13 cellular contexts compared by ENCODE assay signal in genomic region chr16:55668337-55669281, GRCh38. TPM values are rescaled to one million over a fixed set of nuclear protein-coding genes. Genes with fewer than 3 reads are reported as not detected.
DNase-seq lines count a peak whose midpoint lies in the region; ATAC-seq and TF ChIP-seq lines count a peak whose summit lies in the region.
"Had no signal": no experiment of that assay in that cellular context is flagged by ENCODE, and none has a peak within 500 bp of the region (broad histone marks: within the 10 kb centered on the region; RNA-seq: fewer than 3 reads in every experiment).

No MANE protein-coding gene starts in this region.

- POLR2A ChIA-PET in PC-3 (lab: Charles Lee; ENCODE audit: unreplicated experiment), result no interaction called here

- CTCF ChIA-PET in PC-3 (lab: Charles Lee), result no interaction called here

- H3K4me1 ChIP-seq in PC-3 (ENCODE audit: insufficient read depth, low read length) (peaks cover 15% of the 10 kb centered on the region; the same call in 1 of the 2 replicates), neuronal stem cell (ENCODE audit: control insufficient read depth in 2 of 2, insufficient read depth in 1 of 2, low read depth in 1 of 2, low read length in 2 of 2) (no peaks in the 10 kb centered on the region)

- H4K20me1 ChIP-seq in PC-3 (ENCODE audit: low read length), result no peaks in the 10 kb centered on the region
- H4K20me1 ChIP-seq: BLaER1 treated with 17β-estradiol and CSF1 and Interleukin-3, amounts not matched to agents 10 nM and 100 nM had no signal

- H4K8ac ChIP-seq in neuronal stem cell (ENCODE audit: low read depth, low read length), result no peak overlapping the region

- H3K4me2 ChIP-seq in PC-3 (ENCODE audit: low read length), result peak overlapping the region; percentile 69
- H3K4me2 ChIP-seq in neuronal stem cell (ENCODE audit: insufficient read depth, low read length, poor library complexity, severe bottlenecking), result no peak overlapping the region
- H3K4me2 ChIP-seq: BLaER1 treated with 17β-estradiol and CSF1 and Interleukin-3, amounts not matched to agents 10 nM and 100 nM had no signal

- H2BK5ac ChIP-seq in neuronal stem cell (ENCODE audit: low read length), result no peak overlapping the region

- H2BK15ac ChIP-seq in neuronal stem cell (ENCODE audit: low read length), result no peak overlapping the region

- no peak overlapping the region for H2BK12ac ChIP-seq in neuronal stem cell (ENCODE audit: low read length)

- no peaks in the 10 kb centered on the region for H3K9me2 ChIP-seq in PC-3 (replicated peaks; ENCODE audit: low read length)

- H3K4me3 ChIP-seq in PC-3 (ENCODE audit: low read length), result peak overlapping the region; percentile 19; the same call in 1 of the 2 replicates
- H3K4me3 ChIP-seq in epithelial cell of esophagus (ENCODE audit: low read length), result no peak overlapping the region
- no peak overlapping the region for H3K4me3 ChIP-seq in neuronal stem cell (ENCODE audit: low read length in 2 of 2)
- H3K4me3 ChIP-seq: BLaER1 treated with 17β-estradiol and CSF1 and Interleukin-3, amounts not matched to agents 10 nM and 100 nM had no signal

- H2BK120ac ChIP-seq in neuronal stem cell (ENCODE audit: low read depth, low read length), result no peak overlapping the region

- no TSS peak for BruUV-seq in PC-3 (replicated peaks; lab: Mats Ljungman, UMichigan)

- TF ChIP-seq CTCF in PC-3 (conservative IDR thresholded peaks at IDR 0.05; ENCODE audit: low read depth, low read length), result no peak
- TF ChIP-seq CTCF in epithelial cell of esophagus (IDR thresholded peaks at IDR 0.05; ENCODE audit: insufficient read depth, low read depth, low read length, missing control alignments), result no peak

- H3K79me2 ChIP-seq in PC-3 (ENCODE audit: low read length), result no peaks in the 10 kb centered on the region

- DNase-seq in ELF-1 (ENCODE audit: low read depth, low spot score) (peak; percentile 18), PC-3 (peak; percentile 59), epithelial cell of esophagus (ENCODE audit: low read depth) (peak; percentile 98), neuronal stem cell (ENCODE audit: low spot score) (no peak), GM19238 (ENCODE audit: insufficient read length, low spot score) (no peak), GF-D8 (lab: John Stamatoyannopoulos, UW) (no peak)
- no peak for DNase-seq in activated CD4-positive, CD25-positive, alpha-beta regulatory T cell treated with anti-CD3 and anti-CD28 coated beads, Interleukin-2, amount 50 U/mL, for 72 hours
- DNase-seq: right cardiac atrium; stimulated activated naive CD8-positive, alpha-beta T cell treated with anti-CD3 and anti-CD28 coated beads, Interleukin-15, Interleukin-2, amounts not matched to agents 100 U/mL and 50 U/mL, for 24 hours had no signal

- no peaks in the 10 kb centered on the region for H3F3A ChIP-seq in PC-3 (ENCODE audit: low read length, unreplicated experiment)

- ATAC-seq in PC-3 (no peak), GM18517 (IDR thresholded peaks at IDR 0.05; ENCODE audit: unreplicated experiment) (no peak)
- ATAC-seq: stimulated activated naive CD8-positive, alpha-beta T cell treated with anti-CD3 and anti-CD28 coated beads, Interleukin-15, Interleukin-2, amounts not matched to agents 100 U/mL and 50 U/mL, for 24 hours had no signal

- H3K9me3 ChIP-seq in PC-3 (ENCODE audit: low read length) (no peaks in the 10 kb centered on the region), neuronal stem cell (replicated peaks in 1 of 2; ENCODE audit: control insufficient read depth in 2 of 2, insufficient read depth in 1 of 2, low read depth in 1 of 2, low read length in 2 of 2) (no peaks in the 10 kb centered on the region)

- no peak overlapping the region for H3K18ac ChIP-seq in neuronal stem cell (ENCODE audit: low read length)

- H3K23ac ChIP-seq in neuronal stem cell (ENCODE audit: low read depth, low read length, poor library complexity), result no peak overlapping the region

- no CpG with 5 or more reads among the region's 9 CpGs for WGBS in neuronal stem cell (ENCODE audit: extremely low coverage in 2 of 2, insufficient read length in 2 of 2, insufficient replicate concordance in 1 of 2), 2 donors

- peak overlapping the region; percentile 1 for H3K14ac ChIP-seq in neuronal stem cell (ENCODE audit: low read length)

- H4K91ac ChIP-seq in neuronal stem cell (ENCODE audit: low read depth, low read length, poor library complexity), result no peak overlapping the region

- H2AFZ ChIP-seq in PC-3 (ENCODE audit: low read length) (no peak overlapping the region), neuronal stem cell (ENCODE audit: low read length) (no peak overlapping the region)

- no peak overlapping the region for H3K9ac ChIP-seq in PC-3 (ENCODE audit: low read length)
- no peak overlapping the region for H3K9ac ChIP-seq in neuronal stem cell (ENCODE audit: low read depth, low read length, poor library complexity)
- H3K9ac ChIP-seq: BLaER1 treated with 17β-estradiol and CSF1 and Interleukin-3, amounts not matched to agents 10 nM and 100 nM had no signal

- no peaks in the 10 kb centered on the region for H3K79me1 ChIP-seq in neuronal stem cell (ENCODE audit: low read depth, low read length)

- peak overlapping the region; percentile 78 for H3K27ac ChIP-seq in PC-3 (ENCODE audit: low read length)
- no peak overlapping the region for H3K27ac ChIP-seq in neuronal stem cell (replicated peaks; ENCODE audit: low read length)
- H3K27ac ChIP-seq: BLaER1 treated with 17β-estradiol and CSF1 and Interleukin-3, amounts not matched to agents 10 nM and 100 nM; VCaP had no signal

- H3K27me3 ChIP-seq in PC-3 (ENCODE audit: low read length) (no peaks in the 10 kb centered on the region), neuronal stem cell (ENCODE audit: control insufficient read depth in 3 of 3, insufficient read depth in 3 of 3, low read depth in 1 of 3, low read length in 3 of 3) (no peaks in the 10 kb centered on the region)
- H3K27me3 ChIP-seq: BLaER1 treated with 17β-estradiol and CSF1 and Interleukin-3, amounts not matched to agents 10 nM and 100 nM had no signal

- H3K36me3 ChIP-seq in PC-3 (ENCODE audit: low read depth, low read length), result no peaks in the 10 kb centered on the region
- H3K36me3 ChIP-seq in neuronal stem cell (replicated peaks in 1 of 2; ENCODE audit: control insufficient read depth in 2 of 2, insufficient read depth in 2 of 2, low read length in 2 of 2), result no peaks in the 10 kb centered on the region
- H3K36me3 ChIP-seq: BLaER1 treated with 17β-estradiol and CSF1 and Interleukin-3, amounts not matched to agents 10 nM and 100 nM had no signal

- no peak overlapping the region for H2AK5ac ChIP-seq in neuronal stem cell (ENCODE audit: low read depth, low read length)

- intact Hi-C loops in PC-3 (cut with micrococcal nuclease), result no loop called here

- no peak overlapping the region for H3K4ac ChIP-seq in neuronal stem cell (ENCODE audit: low read length)

RNA-seq across cellular contexts. Expression of gene SLC6A2, which starts 12.8 kb away (rescaled TPM):
- total RNA-seq in PC-3 (2014; rRNA removed), result not detected in 2 replicates
- not detected for polyA plus RNA-seq in neuronal stem cell (2013, experiment 1 of 2)
- not detected for polyA plus RNA-seq in neuronal stem cell (2013, experiment 2 of 2)
- total RNA-seq: G401, right cardiac atrium had no signal
- polyA plus RNA-seq: right cardiac atrium had no signal

Comparison
In these comparisons a context has a peak if more than half of its experiments do, and no peak if none do; other contexts are left out.
1. DNase-seq: peak in ELF-1 (single experiment), PC-3 (single experiment) and epithelial cell of esophagus (single experiment); none in neuronal stem cell (single experiment), activated CD4-positive, CD25-positive, alpha-beta regulatory T cell treated with anti-CD3 and anti-CD28 coated beads, Interleukin-2, amount 50 U/mL, for 72 hours (single experiment), GM19238 (single experiment) and GF-D8 (single experiment).